ENCODE assay signal across 12 cellular contexts in the genomic region with DNA sequence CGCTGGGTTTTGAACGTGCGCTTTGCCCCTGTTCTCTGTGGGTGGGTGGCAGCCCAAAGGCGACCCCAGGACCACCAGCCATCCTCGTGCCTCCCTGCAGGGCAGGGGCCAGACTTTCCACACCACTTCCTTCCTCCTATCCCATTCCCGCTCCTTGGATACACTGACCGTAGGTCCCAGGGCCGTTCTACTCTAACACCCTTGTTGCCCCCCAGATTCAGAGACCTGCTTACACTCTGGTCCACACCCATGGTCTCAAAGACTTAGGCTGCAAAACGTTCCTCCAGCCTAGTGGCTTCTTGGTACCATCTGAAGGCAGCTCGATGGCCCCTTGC. TPM values are rescaled to one million over a fixed set of nuclear protein-coding genes. Genes with fewer than 3 reads are reported as not detected.
A peak's percentile ranks its signal among the peaks of the same experiment; 100 is the strongest.
DNase-seq lines count a peak whose midpoint lies in the region; ATAC-seq and TF ChIP-seq lines count a peak whose summit lies in the region.
"Had no signal": no experiment of that assay in that cellular context is flagged by ENCODE, and none has a peak within 500 bp of the region (broad histone marks: within the 10 kb centered on the region; RNA-seq: fewer than 3 reads in every experiment).

No MANE protein-coding gene starts in this region.

- no peak for ATAC-seq in thoracic aorta (ENCODE audit: insufficient number of reproducible peaks, low FRiP score, low read depth)
- no peak for ATAC-seq in GM21723 (IDR thresholded peaks at IDR 0.05; ENCODE audit: unreplicated experiment)
- ATAC-seq: gastroesophageal sphincter had no signal

- no peaks in the 10 kb centered on the region for H3K9me3 Mint-ChIP-seq in activated naive CD4-positive, alpha-beta T cell treated with anti-CD3 and anti-CD28 coated beads, Interleukin-2, amount 50 U/mL, for 24 hours
- H3K9me3 Mint-ChIP-seq in mesothelial cell of epicardium, result no peaks in the 10 kb centered on the region

- H3K36me3 Mint-ChIP-seq in activated naive CD4-positive, alpha-beta T cell treated with anti-CD3 and anti-CD28 coated beads, Interleukin-2, amount 50 U/mL, for 24 hours, result no peaks in the 10 kb centered on the region
- H3K36me3 Mint-ChIP-seq in mesothelial cell of epicardium, result no peaks in the 10 kb centered on the region

- H3K4me3 ChIP-seq in brain microvascular endothelial cell (ENCODE audit: low read depth, low read length) (peak overlapping the region; percentile 12), thoracic aorta (peak overlapping the region; percentile 55)

- H3K27ac ChIP-seq in brain microvascular endothelial cell (no peak overlapping the region), thoracic aorta (no peak overlapping the region)
- H3K27ac ChIP-seq: gastroesophageal sphincter, tibial artery had no signal

- H3K27me3 ChIP-seq in brain microvascular endothelial cell (replicated peaks) (peaks cover 37% of the 10 kb centered on the region), thoracic aorta (replicated peaks; ENCODE audit: insufficient read depth) (no peaks in the 10 kb centered on the region)

- DNase-seq in activated naive CD4-positive, alpha-beta T cell (lab: John Stamatoyannopoulos, UW), result no peak
- no peak for DNase-seq in brain microvascular endothelial cell
- no peak for DNase-seq in mesothelial cell of epicardium (ENCODE audit: low spot score in 2 of 2, unreplicated experiment in 2 of 2)
- DNase-seq in thoracic aorta (ENCODE audit: low spot score), result no peak
- no peak for DNase-seq in head of caudate nucleus
- DNase-seq in Ammon's horn (ENCODE audit: low spot score), result no peak
- DNase-seq: HCEC 1CT, MV-4-11, tibial artery had no signal

- no peaks in the 10 kb centered on the region for H3K9me3 ChIP-seq in thoracic aorta
- H3K9me3 ChIP-seq: gastroesophageal sphincter, tibial artery had no signal

- H3K4me3 Mint-ChIP-seq in activated naive CD4-positive, alpha-beta T cell treated with anti-CD3 and anti-CD28 coated beads, Interleukin-2, amount 50 U/mL, for 24 hours, result peak overlapping the region; percentile 73
- peak overlapping the region; percentile 61 for H3K4me3 Mint-ChIP-seq in mesothelial cell of epicardium

- intact Hi-C loops in head of caudate nucleus (cut with DNase I), result no loop called here

- no peaks in the 10 kb centered on the region for H3K4me1 ChIP-seq in thoracic aorta (ENCODE audit: control insufficient read depth in 1 of 2, low read depth in 2 of 2)

- TF ChIP-seq CTCF in brain microvascular endothelial cell (IDR thresholded peaks at IDR 0.05; ENCODE audit: low read depth, low read length, missing control alignments), result no peak
- TF ChIP-seq CTCF in mesothelial cell of epicardium (IDR thresholded peaks at IDR 0.05; ENCODE audit: unreplicated experiment), result no peak
- no peak for TF ChIP-seq CTCF in thoracic aorta (IDR thresholded peaks at IDR 0.05)

- H3K36me3 ChIP-seq in brain microvascular endothelial cell (replicated peaks) (no peaks in the 10 kb centered on the region), thoracic aorta (no peaks in the 10 kb centered on the region)
- H3K36me3 ChIP-seq: gastroesophageal sphincter, tibial artery had no signal

- no peak overlapping the region for H3K27ac Mint-ChIP-seq in activated naive CD4-positive, alpha-beta T cell treated with anti-CD3 and anti-CD28 coated beads, Interleukin-2, amount 50 U/mL, for 24 hours
- H3K27ac Mint-ChIP-seq in mesothelial cell of epicardium, result no peak overlapping the region

- H3K4me1 Mint-ChIP-seq in activated naive CD4-positive, alpha-beta T cell treated with anti-CD3 and anti-CD28 coated beads, Interleukin-2, amount 50 U/mL, for 24 hours, result peaks cover 6% of the 10 kb centered on the region
- H3K4me1 Mint-ChIP-seq in mesothelial cell of epicardium, result peaks cover 2% of the 10 kb centered on the region

- in situ Hi-C loops in brain microvascular endothelial cell (cut with HindIII; ENCODE audit: low pct_ligation_motif_present, low sequenced_read_pairs), result no loop called here

- peaks cover 50% of the 10 kb centered on the region for H3K27me3 Mint-ChIP-seq in activated naive CD4-positive, alpha-beta T cell treated with anti-CD3 and anti-CD28 coated beads, Interleukin-2, amount 50 U/mL, for 24 hours
- H3K27me3 Mint-ChIP-seq in mesothelial cell of epicardium (ENCODE audit: low read depth), result peaks cover 93% of the 10 kb centered on the region

RNA-seq across cellular contexts. Expression of a gene that starts 0.3 kb away (rescaled TPM):
- total RNA-seq in mesothelial cell of epicardium (0.07 to 0.38 TPM (median 0.11 TPM) in 3 replicates), thoracic aorta (under 1 TPM in 1 of 2 donors, not detected in 1; 0.14 TPM)
